ENCODE assay signal across 19 cellular contexts in genomic region chr7:95425694-95426093, GRCh38. TPM values are rescaled to one million over a fixed set of nuclear protein-coding genes. Genes with fewer than 3 reads are reported as not detected.
A peak's percentile ranks its signal among the peaks of the same experiment; 100 is the strongest.
DNase-seq lines count a peak whose midpoint lies in the region; ATAC-seq, FAIRE-seq and TF ChIP-seq lines count a peak whose summit lies in the region.
"Had no signal": no experiment of that assay in that cellular context is flagged by ENCODE, and none has a peak within 500 bp of the region (broad histone marks: within the 10 kb centered on the region; RNA-seq: fewer than 3 reads in every experiment).

No MANE protein-coding gene starts in this region.

- no peaks in the 10 kb centered on the region for H4K20me1 ChIP-seq in smooth muscle cell (ENCODE audit: low read depth)
- H4K20me1 ChIP-seq: BLaER1 had no signal

- no peak overlapping the region for H3K4me2 ChIP-seq in mesenchymal stem cell (ENCODE audit: low read length, poor library complexity, severe bottlenecking)
- no peak overlapping the region for H3K4me2 ChIP-seq in smooth muscle cell
- H3K4me2 ChIP-seq: BLaER1 had no signal

- no peak overlapping the region for H2BK12ac ChIP-seq in mesenchymal stem cell (ENCODE audit: low read length in 2 of 2)

- 100% methylated on average over 1 of the region's 2 CpGs for WGBS in mesenchymal stem cell
- WGBS in smooth muscle cell (ENCODE audit: low lambda C conversion rate): 91% methylated on average over 2 of the region's 2 CpGs

- H3F3A ChIP-seq in smooth muscle cell (ENCODE audit: low read depth): peaks cover 7% of the 10 kb centered on the region

- no peak overlapping the region for H3K14ac ChIP-seq in mesenchymal stem cell (ENCODE audit: low read length in 2 of 2)

- no peak overlapping the region for H3K23ac ChIP-seq in mesenchymal stem cell (ENCODE audit: low read length in 2 of 2)

- H3K18ac ChIP-seq in mesenchymal stem cell (ENCODE audit: low read depth in 1 of 2, low read length in 2 of 2): no peak overlapping the region

- H4K91ac ChIP-seq in mesenchymal stem cell (ENCODE audit: low read length): no peak overlapping the region

- no peak overlapping the region for H2BK15ac ChIP-seq in mesenchymal stem cell (ENCODE audit: low read depth, poor library complexity, severe bottlenecking)

- no peak overlapping the region for H2AK5ac ChIP-seq in mesenchymal stem cell (ENCODE audit: low read length, severe bottlenecking)

- no peak overlapping the region for H2BK5ac ChIP-seq in mesenchymal stem cell (ENCODE audit: low read depth, low read length, poor library complexity, severe bottlenecking)

- H3K79me1 ChIP-seq in mesenchymal stem cell (replicated peaks; ENCODE audit: low read length, poor library complexity, severe bottlenecking): peaks cover 4% of the 10 kb centered on the region

- H3K4me3 ChIP-seq in mesenchymal stem cell (ENCODE audit: insufficient read depth in 1 of 2, low read depth in 1 of 2, low read length in 2 of 2) (no peak overlapping the region), smooth muscle cell (no peak overlapping the region)
- H3K4me3 ChIP-seq: BLaER1 had no signal

- H3K79me2 ChIP-seq in smooth muscle cell (ENCODE audit: low read depth): peaks cover 74% of the 10 kb centered on the region

- H3K4me1 ChIP-seq in mesenchymal stem cell (ENCODE audit: control insufficient read depth, insufficient read depth, low read depth, low read length) (peaks cover 8% of the 10 kb centered on the region), smooth muscle cell (ENCODE audit: low read depth) (peaks cover 12% of the 10 kb centered on the region)

- DNase-seq in RCC 7860 (ENCODE audit: low spot score) (no peak), mesenchymal stem cell (no peak), smooth muscle cell (lab: John Stamatoyannopoulos, UW; ENCODE audit: unreplicated experiment) (no peak), NCI-H526 (lab: John Stamatoyannopoulos, UW) (no peak), activated gamma-delta T cell treated with Interleukin-2 at 50 U/mL for 16 hours (no peak)
- no peak for DNase-seq in stimulated activated CD4-positive, alpha-beta T cell treated with anti-CD3 and anti-CD28 coated beads, Interleukin-2, amount 100 ng/mL, for 24 hours
- DNase-seq: CD4-positive, alpha-beta memory T cell; DMS153; DMS79; GF-D8; H9 had no signal

- FAIRE-seq in RCC 7860 (lab: Jason Lieb, UNC): peak; percentile 86
- peak; percentile 73 for FAIRE-seq in colon (lab: Jason Lieb, UNC)
- FAIRE-seq: GM19239, H1 had no signal

- H3K27me3 ChIP-seq in mesenchymal stem cell (ENCODE audit: control insufficient read depth in 1 of 2, insufficient read depth in 1 of 2, low read length in 2 of 2): no peaks in the 10 kb centered on the region
- H3K27me3 ChIP-seq in smooth muscle cell (ENCODE audit: low read depth): no peaks in the 10 kb centered on the region
- H3K27me3 ChIP-seq: BLaER1 had no signal

- H3K9ac ChIP-seq in mesenchymal stem cell (ENCODE audit: low read length) (no peak overlapping the region), smooth muscle cell (ENCODE audit: low read depth) (no peak overlapping the region)
- H3K9ac ChIP-seq: BLaER1 had no signal

- H3K36me3 ChIP-seq in mesenchymal stem cell (ENCODE audit: control insufficient read depth in 1 of 2, insufficient read depth in 2 of 2, low read depth in 1 of 2, low read length in 2 of 2): peaks cover 6 to 24% of the 10 kb centered on the region in 2 experiments
- no peaks in the 10 kb centered on the region for H3K36me3 ChIP-seq in smooth muscle cell (ENCODE audit: low read depth)

- H4K8ac ChIP-seq in mesenchymal stem cell (ENCODE audit: low read length): no peak overlapping the region

- ATAC-seq in GM18909 (IDR thresholded peaks at IDR 0.05; ENCODE audit: poor library complexity, unreplicated experiment): no peak

- H2AFZ ChIP-seq in mesenchymal stem cell (ENCODE audit: low read depth, low read length) (no peak overlapping the region), smooth muscle cell (ENCODE audit: low read depth) (no peak overlapping the region)

- peak overlapping the region; percentile 10 for H3K27ac ChIP-seq in mesenchymal stem cell (ENCODE audit: low read length, poor library complexity, severe bottlenecking)
- peak overlapping the region; percentile 59 for H3K27ac ChIP-seq in smooth muscle cell (ENCODE audit: low read depth)
- H3K27ac ChIP-seq: BLaER1 had no signal

- H3K9me3 ChIP-seq in mesenchymal stem cell (ENCODE audit: control insufficient read depth, low read length) (peaks cover 4% of the 10 kb centered on the region), smooth muscle cell (replicated peaks; ENCODE audit: low read depth) (no peaks in the 10 kb centered on the region)

- no peak overlapping the region for H2BK120ac ChIP-seq in mesenchymal stem cell (ENCODE audit: low read depth, low read length)

- H3K4ac ChIP-seq in mesenchymal stem cell (ENCODE audit: low read depth in 1 of 2, low read length in 2 of 2): no peak overlapping the region

- TF ChIP-seq CTCF in smooth muscle cell (IDR thresholded peaks at IDR 0.05; ENCODE audit: borderline replicate concordance, insufficient read depth, poor library complexity, severe bottlenecking): no peak

RNA-seq across cellular contexts. Expression of gene PON2, which starts 9.1 kb away (rescaled TPM):
- 141 TPM for polyA plus RNA-seq in mesenchymal stem cell (2013, experiment 1 of 2)
- 142 TPM for polyA plus RNA-seq in mesenchymal stem cell (2013, experiment 2 of 2)
- 116 and 121 TPM in 2 replicates for total RNA-seq in smooth muscle cell
- polyA plus RNA-seq in smooth muscle cell: 74.7 and 97.1 TPM in 2 replicates

RNA-seq across cellular contexts. Expression of gene PON3, which starts 29.5 kb away (rescaled TPM):
- not detected for polyA plus RNA-seq in mesenchymal stem cell (2013, experiment 1 of 2)
- polyA plus RNA-seq in mesenchymal stem cell (2013, experiment 2 of 2): not detected
- 0.13 TPM in 1 of 2 replicates, not detected in the other for total RNA-seq in smooth muscle cell
- not detected in 2 replicates for polyA plus RNA-seq in smooth muscle cell
- total RNA-seq: A673; CD4-positive, alpha-beta memory T cell; Daoy; H1; H9 had no signal
- polyA plus RNA-seq: CD14-positive monocyte; CD4-positive, alpha-beta memory T cell; H1 had no signal
